27 cellular contexts compared by ENCODE assay signal in genomic region chr10:7986851-7987250, GRCh38.
A peak's percentile ranks its signal among the peaks of the same experiment; 100 is the strongest.
DNase-seq lines count a peak whose midpoint lies in the region; ATAC-seq, FAIRE-seq and TF ChIP-seq lines count a peak whose summit lies in the region.
"Had no signal": no experiment of that assay in that cellular context is flagged by ENCODE, and none has a peak within 500 bp of the region (broad histone marks: within the 10 kb centered on the region; RNA-seq: fewer than 3 reads in every experiment).

No MANE protein-coding gene starts in this region.

- no peak for TF ChIP-seq CTCF in epithelial cell of esophagus (IDR thresholded peaks at IDR 0.05; ENCODE audit: insufficient read depth, low read depth, low read length, missing control alignments)

- in situ Hi-C loops in KBM-7 (cut with MboI; ENCODE audit: low pct_unique_long_range_greater_than_20kb, low sequenced_read_pairs) = no loop called here

- DNase-seq in KBM-7 (peak; percentile 56), NOMO-1 treated with dmso at 0.1 percent for 144 hours (lab: John Stamatoyannopoulos, UW; ENCODE audit: unreplicated experiment) (peak; percentile 46), epithelial cell of esophagus (ENCODE audit: low read depth) (peak; percentile 11), urothelium cell line (ENCODE audit: low spot score) (peak; percentile 6), C1 segment of cervical spinal cord (lab: John Stamatoyannopoulos, UW) (no peak), anterior cingulate cortex (lab: John Stamatoyannopoulos, UW) (no peak)
- DNase-seq: activated CD4-positive, CD25-positive, alpha-beta regulatory T cell treated with anti-CD3 and anti-CD28 coated beads, Interleukin-2, amount 50 U/mL, for 72 hours; activated CD8-positive, alpha-beta T cell treated with anti-CD3 and anti-CD28 coated beads, Interleukin-2, amount 10 ng/mL, durations not matched to agents 7 days and 5 days; activated naive CD4-positive, alpha-beta T cell treated with Interleukin-2 at 50 U/mL for 16 hours; activated T-cell treated with anti-CD3 and anti-CD28 coated beads, Interleukin-2, amount 50 U/mL, for 24 hours; DMS79 treated with DMSO at 0.1 percent for 48 hours; effector memory CD8-positive, alpha-beta T cell; esophagus squamous epithelium; heart left ventricle; left ventricle myocardium inferior; midbrain; NCI-H1092; NCI-H1930; NCI-H446 treated with DMSO at 0.1 percent for 48 hours; RPMI8226; stimulated activated CD4-positive, alpha-beta T cell treated with anti-CD3 and anti-CD28 coated beads, Interleukin-2, amount 100 ng/mL, for 24 hours; stimulated activated naive CD4-positive, alpha-beta T cell treated with Interleukin-2 at 50 U/mL for 16 hours; T-helper 9 cell; transverse colon had no signal

- ATAC-seq in HG03045 (IDR thresholded peaks at IDR 0.05; ENCODE audit: unreplicated experiment) = no peak
- ATAC-seq: activated CD8-positive, alpha-beta T cell treated with anti-CD3 and anti-CD28 coated beads, Interleukin-2, amount 10 ng/mL, durations not matched to agents 7 days and 5 days; effector memory CD8-positive, alpha-beta T cell; HCT116; heart left ventricle had no signal

- no peak for FAIRE-seq in urothelium cell line (lab: Jason Lieb, UNC)
- FAIRE-seq: colon had no signal

- no peak overlapping the region for H3K4me3 ChIP-seq in epithelial cell of esophagus (ENCODE audit: low read length)
- H3K4me3 ChIP-seq: esophagus squamous epithelium, heart left ventricle, left ventricle myocardium inferior, transverse colon had no signal

Comparison
In these comparisons a context has a peak if more than half of its experiments do, and no peak if none do; other contexts are left out.
1. DNase-seq: peak in KBM-7 (single experiment), NOMO-1 treated with dmso at 0.1 percent for 144 hours (single experiment), epithelial cell of esophagus (single experiment) and urothelium cell line (single experiment); none in C1 segment of cervical spinal cord (0 of 14) and anterior cingulate cortex (0 of 58).